In the genomic region with DNA sequence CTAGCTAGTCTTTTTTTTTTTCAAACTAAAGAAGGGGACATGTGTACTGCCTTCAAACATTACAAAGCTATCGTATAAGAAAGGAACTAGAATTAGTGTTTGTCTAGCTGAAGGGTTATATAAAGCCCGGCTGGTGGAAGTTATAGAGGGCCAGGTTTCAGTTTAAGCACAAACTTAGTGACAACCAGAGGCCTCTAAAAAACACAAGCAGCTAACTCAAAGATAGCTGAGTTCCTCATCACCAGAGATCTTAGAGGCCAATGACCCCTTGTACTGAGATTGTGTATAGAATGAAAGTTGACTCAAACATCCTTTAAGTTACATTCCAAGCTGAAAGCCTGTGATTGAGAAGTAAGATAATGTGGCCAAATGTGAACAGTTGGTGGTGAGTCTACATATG, we compare ENCODE assay signal across 21 cellular contexts.
"Had no signal": no experiment of that assay in that cellular context is flagged by ENCODE, and none has a peak within 500 bp of the region (broad histone marks: within the 10 kb centered on the region; RNA-seq: fewer than 3 reads in every experiment).

No MANE protein-coding gene starts in this region.

- H3K9me3 ChIP-seq: colonic mucosa, esophagus squamous epithelium, gastroesophageal sphincter, heart left ventricle, spleen, thoracic aorta, vagina had no signal

- H3K36me3 ChIP-seq: colonic mucosa, esophagus squamous epithelium, gastroesophageal sphincter, heart left ventricle, spleen, thoracic aorta, vagina had no signal

- H3K27ac ChIP-seq: colonic mucosa, dorsolateral prefrontal cortex, esophagus squamous epithelium, gastroesophageal sphincter, heart left ventricle, thoracic aorta, vagina had no signal

- ATAC-seq: activated CD8-positive, alpha-beta T cell treated with anti-CD3 and anti-CD28 coated beads, Interleukin-2, amount 10 ng/mL, durations not matched to agents 7 days and 5 days; effector memory CD8-positive, alpha-beta T cell; gastroesophageal sphincter; heart left ventricle; left colon; naive thymus-derived CD4-positive, alpha-beta T cell had no signal

- FAIRE-seq: astrocyte, keratinocyte, TTC549 had no signal

- DNase-seq: activated CD4-positive, alpha-beta T cell treated with anti-CD3 and anti-CD28 coated beads for 1 hour; activated CD4-positive, alpha-beta T cell treated with anti-CD3 and anti-CD28 coated beads, Interleukin-2, amount 50 U/mL, for 1 hour; activated CD8-positive, alpha-beta T cell treated with anti-CD3 and anti-CD28 coated beads, Interleukin-2, amount 10 ng/mL, durations not matched to agents 7 days and 5 days; activated gamma-delta T cell treated with Interleukin-2 at 50 U/mL for 16 hours; colonic mucosa; dorsolateral prefrontal cortex; effector memory CD8-positive, alpha-beta T cell; esophagus squamous epithelium; heart left ventricle; left colon; naive thymus-derived CD4-positive, alpha-beta T cell; retina; spleen; stimulated activated CD4-positive, alpha-beta T cell treated with anti-CD3 and anti-CD28 coated beads, Interleukin-4, amount 100 ng/mL, for 24 hours; stimulated activated naive CD4-positive, alpha-beta T cell treated with Interleukin-2 at 50 U/mL for 16 hours had no signal

- H3K27me3 ChIP-seq: colonic mucosa, dorsolateral prefrontal cortex, esophagus squamous epithelium, gastroesophageal sphincter, heart left ventricle, spleen, vagina had no signal

- H3K4me1 ChIP-seq: colonic mucosa, vagina had no signal

- H3K4me3 ChIP-seq: colonic mucosa, dorsolateral prefrontal cortex, esophagus squamous epithelium, gastroesophageal sphincter, heart left ventricle, spleen, thoracic aorta, vagina had no signal
